ENCODE assay signal across 14 cellular contexts in the genomic region with DNA sequence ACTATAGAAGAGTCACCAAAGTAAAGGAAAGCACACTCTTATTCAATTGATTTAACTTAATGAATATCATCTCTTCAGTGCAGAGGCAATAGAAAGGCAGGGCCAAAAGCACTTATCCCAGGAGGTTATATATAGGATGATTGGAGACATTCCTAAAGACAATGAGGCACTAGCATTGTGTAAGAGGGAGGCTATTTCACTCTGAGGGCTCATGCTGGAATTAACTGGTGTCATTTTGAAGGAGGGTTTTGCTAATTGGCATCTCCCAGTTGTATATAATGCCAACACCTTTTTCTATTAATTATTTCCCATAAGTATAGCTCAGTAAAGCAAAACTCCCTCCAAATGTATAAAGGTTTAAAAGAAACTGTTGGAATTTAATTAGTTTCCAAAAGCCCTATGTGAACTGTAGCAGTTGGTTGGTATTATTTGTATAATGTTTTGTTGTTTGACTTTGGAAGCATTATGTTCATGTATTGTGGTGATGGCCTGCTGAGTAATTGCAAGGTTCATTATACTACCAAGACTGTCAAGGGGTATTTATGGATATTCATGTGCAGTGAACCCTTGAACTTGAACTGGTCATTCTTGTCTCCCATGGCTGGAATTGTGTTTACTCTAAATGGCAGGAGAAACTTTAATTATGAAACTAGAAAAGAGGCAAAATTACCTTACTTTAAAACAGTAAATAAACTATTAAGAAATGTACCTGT.
"Had no signal": no experiment of that assay in that cellular context is flagged by ENCODE, and none has a peak within 500 bp of the region (broad histone marks: within the 10 kb centered on the region; RNA-seq: fewer than 3 reads in every experiment).

No MANE protein-coding gene starts in this region.

- H3K27ac ChIP-seq: coronary artery, gastroesophageal sphincter, hepatocyte, sigmoid colon, upper lobe of right lung had no signal

- H3K27me3 ChIP-seq: gastroesophageal sphincter, hepatocyte, sigmoid colon, upper lobe of right lung had no signal

- DNase-seq: activated CD4-positive, alpha-beta T cell treated with anti-CD3 and anti-CD28 coated beads, Interleukin-2, amount 50 U/mL, for 1 hour; activated CD4-positive, CD25-positive, alpha-beta regulatory T cell; activated naive CD4-positive, alpha-beta T cell treated with anti-CD3 and anti-CD28 coated beads, Interleukin-2, amount 10 ng/mL, durations not matched to agents 7 days and 5 days; central memory CD4-positive, alpha-beta T cell; effector CD4-positive, alpha-beta T cell; naive thymus-derived CD4-positive, alpha-beta T cell; nucleus accumbens; sigmoid colon; stimulated activated CD4-positive, alpha-beta T cell treated with anti-CD3 and anti-CD28 coated beads, Interleukin-12 subunit alpha, Interleukin-12 subunit beta, amount 100 ng/mL, for 4 hours; upper lobe of right lung had no signal

- ATAC-seq: gastroesophageal sphincter; naive thymus-derived CD4-positive, alpha-beta T cell; upper lobe of right lung had no signal

- H3K4me3 ChIP-seq: coronary artery, gastroesophageal sphincter, hepatocyte, lung, sigmoid colon, upper lobe of right lung had no signal

- H3K4me1 ChIP-seq: gastroesophageal sphincter, sigmoid colon, upper lobe of right lung had no signal
